1 cellular context compared by ENCODE assay signal in the genomic region with DNA sequence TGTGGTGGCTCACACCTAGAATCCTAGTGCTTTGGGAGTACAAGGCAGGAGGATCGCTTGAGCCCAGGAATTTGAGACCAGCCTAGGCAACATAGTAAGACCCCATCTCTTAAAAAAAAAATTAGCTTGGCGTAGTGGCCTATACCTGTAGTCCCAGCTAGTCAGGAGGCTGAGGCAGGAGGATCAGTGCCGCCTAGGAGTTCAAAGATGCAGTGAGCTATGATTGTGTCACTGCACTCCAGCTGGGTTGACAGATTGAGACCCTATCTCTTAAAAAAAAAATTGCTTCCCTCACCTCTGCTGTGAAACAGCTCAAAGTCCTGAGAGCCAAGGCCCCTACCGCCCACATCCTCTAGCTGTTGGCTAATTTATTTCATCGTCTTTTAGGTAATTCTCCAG.
TF ChIP-seq lines count a peak whose summit lies in the region.

No MANE protein-coding gene starts in this region.

TF ChIP-seq in GM12891, 5 proteins besides CTCF, POLR2A, EP300 and RAD21 (continued from another document):
- TF ChIP-seq PAX5 (IDR thresholded peaks at IDR 0.05; ENCODE audit: insufficient read depth, low read length, severe bottlenecking), result no peak
- no peak for TF ChIP-seq POU2F2 (IDR thresholded peaks at IDR 0.05; ENCODE audit: low read depth, low read length)
- TF ChIP-seq POLR2AphosphoS5 (IDR thresholded peaks at IDR 0.05; ENCODE audit: low read depth, low read length), result no peak
- TF ChIP-seq SPI1 (IDR thresholded peaks at IDR 0.05; ENCODE audit: low read depth, low read length), result no peak
TF ChIP-seq in GM12891: peak in this region for 0.
